10 cellular contexts compared by ENCODE assay signal in genomic region chr7:138875794-138876193, GRCh38.
A peak's percentile ranks its signal among the peaks of the same experiment; 100 is the strongest.
DNase-seq lines count a peak whose midpoint lies in the region; ATAC-seq, FAIRE-seq and TF ChIP-seq lines count a peak whose summit lies in the region.
"Had no signal": no experiment of that assay in that cellular context is flagged by ENCODE, and none has a peak within 500 bp of the region (broad histone marks: within the 10 kb centered on the region; RNA-seq: fewer than 3 reads in every experiment).

No MANE protein-coding gene starts in this region.

- H3K9me3 Mint-ChIP-seq in activated CD4-positive, alpha-beta memory T cell treated with anti-CD3 and anti-CD28 coated beads, Interleukin-2, amount 10 ng/mL, durations not matched to agents 7 days and 5 days: no peaks in the 10 kb centered on the region
- H3K9me3 Mint-ChIP-seq in effector memory CD8-positive, alpha-beta T cell: no peaks in the 10 kb centered on the region
- H3K9me3 Mint-ChIP-seq: brain had no signal

- H3K4me3 Mint-ChIP-seq in activated CD4-positive, alpha-beta memory T cell treated with anti-CD3 and anti-CD28 coated beads, Interleukin-2, amount 10 ng/mL, durations not matched to agents 7 days and 5 days: no peak overlapping the region
- no peak overlapping the region for H3K4me3 Mint-ChIP-seq in effector memory CD8-positive, alpha-beta T cell
- H3K4me3 Mint-ChIP-seq: brain had no signal

- POLR2A ChIA-PET in activated CD4-positive, alpha-beta memory T cell treated with anti-CD3 and anti-CD28 coated beads, Interleukin-2, amount 10 ng/mL, durations not matched to agents 7 days and 5 days (lab: Charles Lee): interaction anchor here (1.6 kb wide), 1 partner anchor 11 kb away, joined by 6 read pairs; no protein-coding TSS in a partner anchor

- CTCF ChIA-PET in activated CD4-positive, alpha-beta memory T cell treated with anti-CD3 and anti-CD28 coated beads, Interleukin-2, amount 10 ng/mL, durations not matched to agents 7 days and 5 days (lab: Charles Lee): interaction anchor here (1.2 to 5.6 kb wide), 2 partner anchors 10 to 173 kb away, joined by 4 to 52 read pairs; no protein-coding TSS in a partner anchor

- peak overlapping the region; percentile 85 for H3K27ac Mint-ChIP-seq in activated CD4-positive, alpha-beta memory T cell treated with anti-CD3 and anti-CD28 coated beads, Interleukin-2, amount 10 ng/mL, durations not matched to agents 7 days and 5 days
- H3K27ac Mint-ChIP-seq in effector memory CD8-positive, alpha-beta T cell: peak overlapping the region; percentile 41 to 84
- H3K27ac Mint-ChIP-seq: brain had no signal

- FAIRE-seq in HTR-8/SVneo (lab: Jason Lieb, UNC) (no peak), GM12891 (lab: Jason Lieb, UNC) (no peak)
- FAIRE-seq: GM18507 had no signal

- peaks cover 30% of the 10 kb centered on the region for H3K4me1 Mint-ChIP-seq in activated CD4-positive, alpha-beta memory T cell treated with anti-CD3 and anti-CD28 coated beads, Interleukin-2, amount 10 ng/mL, durations not matched to agents 7 days and 5 days
- peaks cover 6 to 12% of the 10 kb centered on the region in 2 donors for H3K4me1 Mint-ChIP-seq in effector memory CD8-positive, alpha-beta T cell (ENCODE audit: low read depth in 2 of 2)

- DNase-seq in HTR-8/SVneo (ENCODE audit: insufficient read length, low spot score): peak; percentile 32
- DNase-seq in activated CD4-positive, alpha-beta memory T cell treated with anti-CD3 and anti-CD28 coated beads, Interleukin-2, amount 10 ng/mL, durations not matched to agents 7 days and 5 days: peak; percentile 79
- peak; percentile 54 to 69 (median 58) for DNase-seq in effector memory CD8-positive, alpha-beta T cell
- DNase-seq in stimulated activated CD8-positive, alpha-beta memory T cell treated with anti-CD3 and anti-CD28 coated beads, Interleukin-15, amount 100 ng/mL, for 1 hour (ENCODE audit: low read depth): peak; percentile 34
- DNase-seq in DMS79 treated with DMSO at 0.1 percent for 48 hours (lab: John Stamatoyannopoulos, UW): no peak
- DNase-seq in hippocampal formation (lab: John Stamatoyannopoulos, UW): no peak
- no peak for DNase-seq in OCI-M2 (lab: John Stamatoyannopoulos, UW; ENCODE audit: unreplicated experiment)
- DNase-seq in GM12891 (ENCODE audit: insufficient read length, low spot score): no peak

- no peaks in the 10 kb centered on the region for H3K36me3 Mint-ChIP-seq in activated CD4-positive, alpha-beta memory T cell treated with anti-CD3 and anti-CD28 coated beads, Interleukin-2, amount 10 ng/mL, durations not matched to agents 7 days and 5 days (ENCODE audit: low read depth)
- H3K36me3 Mint-ChIP-seq in effector memory CD8-positive, alpha-beta T cell (ENCODE audit: insufficient read depth): peaks cover 10% of the 10 kb centered on the region

- TF ChIP-seq POLR2A in GM12891 (IDR thresholded peaks at IDR 0.05; ENCODE audit: low read depth, low read length): no peak

- H3K27me3 Mint-ChIP-seq in activated CD4-positive, alpha-beta memory T cell treated with anti-CD3 and anti-CD28 coated beads, Interleukin-2, amount 10 ng/mL, durations not matched to agents 7 days and 5 days: no peaks in the 10 kb centered on the region
- H3K27me3 Mint-ChIP-seq in effector memory CD8-positive, alpha-beta T cell: no peaks in the 10 kb centered on the region
- H3K27me3 Mint-ChIP-seq: brain had no signal

- peak; percentile 99 for ATAC-seq in effector memory CD8-positive, alpha-beta T cell (replicated peaks)

TF ChIP-seq in GM12891, 5 proteins besides CTCF, POLR2A, EP300 and RAD21:
- TF ChIP-seq PAX5 (IDR thresholded peaks at IDR 0.05; ENCODE audit: insufficient read depth, low read length, severe bottlenecking) (no peak), POLR2AphosphoS5 (IDR thresholded peaks at IDR 0.05; ENCODE audit: low read depth, low read length) (no peak), POU2F2 (IDR thresholded peaks at IDR 0.05; ENCODE audit: low read depth, low read length) (no peak), TAF1 (IDR thresholded peaks at IDR 0.05; ENCODE audit: low read depth, low read length) (no peak)
TF ChIP-seq in GM12891: peak in this region for 0.

Comparison
In these comparisons a context has a peak if more than half of its experiments do, and no peak if none do; other contexts are left out.
1. DNase-seq: peak in HTR-8/SVneo (single experiment), activated CD4-positive, alpha-beta memory T cell treated with anti-CD3 and anti-CD28 coated beads, Interleukin-2, amount 10 ng/mL, durations not matched to agents 7 days and 5 days (single experiment), effector memory CD8-positive, alpha-beta T cell (3 of 3) and stimulated activated CD8-positive, alpha-beta memory T cell treated with anti-CD3 and anti-CD28 coated beads, Interleukin-15, amount 100 ng/mL, for 1 hour (single experiment); none in DMS79 treated with DMSO at 0.1 percent for 48 hours (single experiment), hippocampal formation (0 of 2), OCI-M2 (single experiment) and GM12891 (single experiment).